Comparison of ENCODE assay signal across 1 cellular context in genomic region chr2:88591684-88592083, GRCh38.
TF ChIP-seq lines count a peak whose summit lies in the region.

No MANE protein-coding gene starts in this region.

TF ChIP-seq in K562, 482 proteins besides CTCF, POLR2A, EP300 and RAD21 (continued from another document):
- no peak for TF ChIP-seq JUN (IDR thresholded peaks at IDR 0.05; ENCODE audit: borderline replicate concordance, low read depth, low read length)
- TF ChIP-seq JUN (CRISPR knock-in tag; IDR thresholded peaks at IDR 0.05; ENCODE audit: borderline replicate concordance), result no peak
- TF ChIP-seq SPI1 (IDR thresholded peaks at IDR 0.05; ENCODE audit: borderline replicate concordance, low read depth, low read length), result no peak
- TF ChIP-seq DPF2 (IDR thresholded peaks at IDR 0.05), result no peak
- TF ChIP-seq NFIX (CRISPR knock-in tag; IDR thresholded peaks at IDR 0.05; ENCODE audit: low read depth), result no peak
- no peak for TF ChIP-seq ETS2 (tag; IDR thresholded peaks at IDR 0.05; ENCODE audit: borderline replicate concordance, poor library complexity, severe bottlenecking)
- TF ChIP-seq ZBTB43 (CRISPR knock-in tag; IDR thresholded peaks at IDR 0.05), result no peak
- TF ChIP-seq ZNF398 (CRISPR knock-in tag; IDR thresholded peaks at IDR 0.05), result no peak
- TF ChIP-seq ZNF511 (CRISPR knock-in tag; IDR thresholded peaks at IDR 0.05), result no peak
- no peak for TF ChIP-seq CSDE1 (IDR thresholded peaks at IDR 0.05)
- TF ChIP-seq ZNF197 (CRISPR knock-in tag; IDR thresholded peaks at IDR 0.05; ENCODE audit: low read depth), result no peak
- TF ChIP-seq ATF4 (CRISPR knock-in tag; IDR thresholded peaks at IDR 0.05), result no peak
- TF ChIP-seq ZNF217 (CRISPR knock-in tag; IDR thresholded peaks at IDR 0.05), result no peak
- no peak for TF ChIP-seq E2F6 (IDR thresholded peaks at IDR 0.05; ENCODE audit: borderline replicate concordance in 1 of 2, extremely low read depth in 1 of 2, insufficient read depth in 1 of 2, insufficient read length in 1 of 2, low read depth in 1 of 2, low read length in 1 of 2, poor library complexity in 1 of 2, severe bottlenecking in 1 of 2)
- TF ChIP-seq ERF (CRISPR knock-in tag; IDR thresholded peaks at IDR 0.05), result no peak
- no peak for TF ChIP-seq MAZ (CRISPR knock-in tag; conservative IDR thresholded peaks at IDR 0.05 in 1 of 2, IDR thresholded peaks at IDR 0.05 in 1 of 2)
- TF ChIP-seq TFAM (CRISPR knock-in tag; conservative IDR thresholded peaks at IDR 0.05), result no peak
- no peak for TF ChIP-seq ZSCAN29 (IDR thresholded peaks at IDR 0.05)
- TF ChIP-seq ZNF324 (CRISPR knock-in tag; IDR thresholded peaks at IDR 0.05), result no peak
